ENCODE assay signal across 12 cellular contexts in genomic region chr4:146105464-146105863, GRCh38.
DNase-seq lines count a peak whose midpoint lies in the region; ATAC-seq, FAIRE-seq and TF ChIP-seq lines count a peak whose summit lies in the region.
"Had no signal": no experiment of that assay in that cellular context is flagged by ENCODE, and none has a peak within 500 bp of the region (broad histone marks: within the 10 kb centered on the region; RNA-seq: fewer than 3 reads in every experiment).

No MANE protein-coding gene starts in this region.

- no peaks in the 10 kb centered on the region for H3K36me3 Mint-ChIP-seq in activated T-cell treated with anti-CD3 and anti-CD28 coated beads, Interleukin-2, amount 50 U/mL, for 4 hours (ENCODE audit: insufficient read depth)

- H3K9me3 Mint-ChIP-seq in activated T-cell treated with anti-CD3 and anti-CD28 coated beads, Interleukin-2, amount 50 U/mL, for 4 hours = no peaks in the 10 kb centered on the region
- H3K9me3 Mint-ChIP-seq: activated naive CD4-positive, alpha-beta T cell treated with anti-CD3 and anti-CD28 coated beads for 36 hours had no signal

- no peak for TF ChIP-seq CTCF in D721Med (IDR thresholded peaks at IDR 0.05; ENCODE audit: insufficient read depth, missing control alignments)

- H3K4me1 Mint-ChIP-seq in activated T-cell treated with anti-CD3 and anti-CD28 coated beads, Interleukin-2, amount 50 U/mL, for 4 hours (ENCODE audit: low read depth) = no peaks in the 10 kb centered on the region

- H3K4me3 Mint-ChIP-seq in activated T-cell treated with anti-CD3 and anti-CD28 coated beads, Interleukin-2, amount 50 U/mL, for 4 hours = no peak overlapping the region
- H3K4me3 Mint-ChIP-seq: activated naive CD4-positive, alpha-beta T cell treated with anti-CD3 and anti-CD28 coated beads for 36 hours had no signal

- FAIRE-seq in D721Med (lab: Jason Lieb, UNC) = no peak

- peaks cover 8% of the 10 kb centered on the region for H3K27me3 Mint-ChIP-seq in activated T-cell treated with anti-CD3 and anti-CD28 coated beads, Interleukin-2, amount 50 U/mL, for 4 hours (ENCODE audit: low read depth)

- DNase-seq in CD1c-positive myeloid dendritic cell (ENCODE audit: extremely low spot score) (peak; percentile 81), SKM-1 (lab: John Stamatoyannopoulos, UW; ENCODE audit: unreplicated experiment) (peak; percentile 83), NCI-H2171 treated with DMSO at 0.1 percent for 48 hours (lab: John Stamatoyannopoulos, UW) (no peak), globus pallidus (ENCODE audit: low spot score) (no peak), D721Med (ENCODE audit: insufficient read length, low spot score) (no peak)
- no peak for DNase-seq in activated T-cell treated with anti-CD3 and anti-CD28 coated beads, Interleukin-2, amount 50 U/mL, for 4 hours
- DNase-seq: heart left ventricle, MG63, midbrain had no signal

- ATAC-seq in GM19467 (IDR thresholded peaks at IDR 0.05; ENCODE audit: unreplicated experiment) = peak; percentile 43
- ATAC-seq in HG03064 (IDR thresholded peaks at IDR 0.05; ENCODE audit: low read depth, unreplicated experiment) = peak; percentile 41
- ATAC-seq in activated T-cell treated with anti-CD3 and anti-CD28 coated beads, Interleukin-2, amount 50 U/mL, for 4 hours = no peak

Comparison
In these comparisons a context has a peak if more than half of its experiments do, and no peak if none do; other contexts are left out.
1. DNase-seq: peak in CD1c-positive myeloid dendritic cell (single experiment) and SKM-1 (single experiment); none in NCI-H2171 treated with DMSO at 0.1 percent for 48 hours (single experiment), globus pallidus (single experiment), D721Med (single experiment) and activated T-cell treated with anti-CD3 and anti-CD28 coated beads, Interleukin-2, amount 50 U/mL, for 4 hours (single experiment).
2. ATAC-seq: peak in GM19467 (single experiment) and HG03064 (single experiment); none in activated T-cell treated with anti-CD3 and anti-CD28 coated beads, Interleukin-2, amount 50 U/mL, for 4 hours (0 of 2).